In genomic region chr1:224763126-224763764, GRCh38 we compare ENCODE assay signal across 26 cellular contexts.
"Had no signal": no experiment of that assay in that cellular context is flagged by ENCODE, and none has a peak within 500 bp of the region (broad histone marks: within the 10 kb centered on the region; RNA-seq: fewer than 3 reads in every experiment).

No MANE protein-coding gene starts in this region.

- DNase-seq: cortex of kidney; dorsolateral prefrontal cortex; effector CD8-positive, alpha-beta T cell; gastrocnemius medialis; heart right ventricle; hypothalamus; left ventricle myocardium inferior; mesenchymal stem cell; midbrain; occipital lobe; spleen; stimulated activated CD4-positive, alpha-beta T cell treated with anti-CD3 and anti-CD28 coated beads, Interleukin-15, amount 100 ng/mL, for 24 hours; stimulated activated CD4-positive, alpha-beta T cell treated with anti-CD3 and anti-CD28 coated beads, Interleukin-1b, Interleukin-23, amount 100 ng/mL, for 48 hours; stimulated activated CD4-positive, alpha-beta T cell treated with anti-CD3 and anti-CD28 coated beads, Interleukin-4, amount 100 ng/mL, for 24 hours; stimulated activated naive B cell treated with anti-CD40 and anti-IgM and Interleukin-4, amounts not matched to agents 10 μg/mL and 1 μg/mL and 100 μg/mL, for 72 hours; stimulated activated naive CD8-positive, alpha-beta T cell treated with anti-CD3 and anti-CD28 coated beads, Interleukin-15, amount 100 ng/mL, for 72 hours; testis had no signal

- H3K27ac ChIP-seq: dorsolateral prefrontal cortex, gastrocnemius medialis, heart right ventricle, left ventricle myocardium inferior, parathyroid adenoma, prostate gland, spleen, testis, tibial nerve had no signal

- H3K4me1 Mint-ChIP-seq: stimulated activated naive B cell treated with anti-CD40 and anti-IgM and Interleukin-4, amounts not matched to agents 10 μg/mL and 1 μg/mL and 100 μg/mL, for 72 hours; stimulated activated naive CD8-positive, alpha-beta T cell treated with anti-CD3 and anti-CD28 coated beads, Interleukin-15, amount 100 ng/mL, for 72 hours had no signal

- H3K9ac ChIP-seq: parathyroid adenoma had no signal

- H3K27ac Mint-ChIP-seq: natural killer cell treated with Interleukin-12 subunit alpha and Interleukin-12 subunit beta and Interleukin-15 and Interleukin-18, amount 100 ng/mL, for 72 hours; stimulated activated naive B cell treated with anti-CD40 and anti-IgM and Interleukin-4, amounts not matched to agents 10 μg/mL and 1 μg/mL and 100 μg/mL, for 72 hours; stimulated activated naive CD8-positive, alpha-beta T cell treated with anti-CD3 and anti-CD28 coated beads, Interleukin-15, amount 100 ng/mL, for 72 hours had no signal

- H2AFZ ChIP-seq: parathyroid adenoma had no signal

- H3K27me3 ChIP-seq: gastrocnemius medialis, testis, tibial nerve had no signal

- H3K4me1 ChIP-seq: gastrocnemius medialis, heart right ventricle, left ventricle myocardium inferior, parathyroid adenoma, prostate gland, spleen, testis, tibial nerve had no signal

- H3K4me3 Mint-ChIP-seq: natural killer cell treated with Interleukin-12 subunit alpha and Interleukin-12 subunit beta and Interleukin-15 and Interleukin-18, amount 100 ng/mL, for 72 hours; stimulated activated naive B cell treated with anti-CD40 and anti-IgM and Interleukin-4, amounts not matched to agents 10 μg/mL and 1 μg/mL and 100 μg/mL, for 72 hours; stimulated activated naive CD8-positive, alpha-beta T cell treated with anti-CD3 and anti-CD28 coated beads, Interleukin-15, amount 100 ng/mL, for 72 hours had no signal

- H3K36me3 ChIP-seq: gastrocnemius medialis, heart right ventricle, left ventricle myocardium inferior, prostate gland, spleen, tibial nerve had no signal

- H3K79me2 ChIP-seq: parathyroid adenoma had no signal

- H3K4me3 ChIP-seq: dorsolateral prefrontal cortex, gastrocnemius medialis, heart right ventricle, left ventricle myocardium inferior, lung, prostate gland, spleen, testis, tibial nerve had no signal

- FAIRE-seq: endometrium, keratinocyte had no signal

- H3K36me3 Mint-ChIP-seq: stimulated activated naive B cell treated with anti-CD40 and anti-IgM and Interleukin-4, amounts not matched to agents 10 μg/mL and 1 μg/mL and 100 μg/mL, for 72 hours had no signal

- H3K9me3 ChIP-seq: gastrocnemius medialis, prostate gland, testis had no signal

- ATAC-seq: esophagus mucosa; gastrocnemius medialis; natural killer cell treated with Interleukin-12 subunit alpha and Interleukin-12 subunit beta and Interleukin-15 and Interleukin-18, amount 100 ng/mL, for 72 hours; sciatic nerve; stimulated activated naive B cell treated with anti-CD40 and anti-IgM and Interleukin-4, amounts not matched to agents 10 μg/mL and 1 μg/mL and 100 μg/mL, for 72 hours; stimulated activated naive CD8-positive, alpha-beta T cell treated with anti-CD3 and anti-CD28 coated beads, Interleukin-15, amount 100 ng/mL, for 72 hours had no signal
